ENCODE assay signal across 9 cellular contexts in genomic region chr16:88591577-88592021, GRCh38. TPM values are rescaled to one million over a fixed set of nuclear protein-coding genes. Genes with fewer than 3 reads are reported as not detected.
A peak's percentile ranks its signal among the peaks of the same experiment; 100 is the strongest.
DNase-seq lines count a peak whose midpoint lies in the region; ATAC-seq and TF ChIP-seq lines count a peak whose summit lies in the region.
"Had no signal": no experiment of that assay in that cellular context is flagged by ENCODE, and none has a peak within 500 bp of the region (broad histone marks: within the 10 kb centered on the region; RNA-seq: fewer than 3 reads in every experiment).

No MANE protein-coding gene starts in this region.

- ATAC-seq in HG03060 (IDR thresholded peaks at IDR 0.05; ENCODE audit: low read depth, unreplicated experiment) (peak; percentile 56), GM18502 (IDR thresholded peaks at IDR 0.05; ENCODE audit: poor library complexity, unreplicated experiment) (no peak)

- no peaks in the 10 kb centered on the region for H3K27me3 Mint-ChIP-seq in CD14-positive monocyte (ENCODE audit: low read depth in 3 of 3)
- H3K27me3 Mint-ChIP-seq in activated T-cell treated with anti-CD3 and anti-CD28 coated beads, Interleukin-2, amount 50 U/mL, for 24 hours: no peaks in the 10 kb centered on the region

- peaks cover 64 to 82% of the 10 kb centered on the region in 2 donors for H3K36me3 Mint-ChIP-seq in CD14-positive monocyte
- peaks cover 81% of the 10 kb centered on the region for H3K36me3 Mint-ChIP-seq in activated T-cell treated with anti-CD3 and anti-CD28 coated beads, Interleukin-2, amount 50 U/mL, for 24 hours (ENCODE audit: low read depth)

- intact Hi-C loops in CD14-positive monocyte (cut with micrococcal nuclease): loop anchor here in 1 of 2 donors (10.0 kb wide), 1 partner anchor 93 kb away; the partner anchor contains the start of gene SNAI3

- DNase-seq in CD14-positive monocyte (ENCODE audit: low spot score): peak; percentile 83
- peak; percentile 48 for DNase-seq in activated T-cell treated with anti-CD3 and anti-CD28 coated beads, Interleukin-2, amount 50 U/mL, for 24 hours
- DNase-seq in occipital lobe (lab: John Stamatoyannopoulos, UW): peak; percentile 32
- DNase-seq in NCI-H2196 (lab: John Stamatoyannopoulos, UW; ENCODE audit: unreplicated experiment): no peak
- no peak for DNase-seq in NCI-H146 treated with DMSO at 0.1 percent for 48 hours (lab: John Stamatoyannopoulos, UW; ENCODE audit: unreplicated experiment)
- DNase-seq in retina: no peak
- DNase-seq: hippocampal formation had no signal

- H3K27ac Mint-ChIP-seq in CD14-positive monocyte: peak overlapping the region; percentile 68 to 88 (median 81)
- peak overlapping the region; percentile 87 for H3K27ac Mint-ChIP-seq in activated T-cell treated with anti-CD3 and anti-CD28 coated beads, Interleukin-2, amount 50 U/mL, for 24 hours

- peaks cover 0 to 3% (median 0%) of the 10 kb centered on the region in 7 donors for H3K9me3 Mint-ChIP-seq in CD14-positive monocyte
- H3K9me3 Mint-ChIP-seq in activated T-cell treated with anti-CD3 and anti-CD28 coated beads, Interleukin-2, amount 50 U/mL, for 24 hours: no peaks in the 10 kb centered on the region

- peaks cover 13% of the 10 kb centered on the region for H3K4me1 Mint-ChIP-seq in CD14-positive monocyte
- peaks cover 54% of the 10 kb centered on the region for H3K4me1 Mint-ChIP-seq in activated T-cell treated with anti-CD3 and anti-CD28 coated beads, Interleukin-2, amount 50 U/mL, for 24 hours (ENCODE audit: low read depth)

- TF ChIP-seq CTCF in CD14-positive monocyte (IDR thresholded peaks at IDR 0.05): no peak

- H3K4me3 Mint-ChIP-seq in CD14-positive monocyte: no peak overlapping the region
- peak overlapping the region; percentile 32 for H3K4me3 Mint-ChIP-seq in activated T-cell treated with anti-CD3 and anti-CD28 coated beads, Interleukin-2, amount 50 U/mL, for 24 hours

RNA-seq across cellular contexts. Expression of gene ZC3H18, which starts 21.4 kb away (rescaled TPM):
- polyA plus RNA-seq in CD14-positive monocyte: 1 to 10 TPM; 5.5 to 6.8 TPM
- 12.0 TPM for total RNA-seq in occipital lobe

RNA-seq across cellular contexts. Expression of gene IL17C, which starts 46.8 kb away (rescaled TPM):
- polyA plus RNA-seq in CD14-positive monocyte: not detected
- total RNA-seq in occipital lobe: not detected

RNA-seq across cellular contexts. Expression of gene CYBA, which starts 59.3 kb away (rescaled TPM):
- 1,000 to 10,000 TPM; 2,092 to 2,376 TPM for polyA plus RNA-seq in CD14-positive monocyte
- 17.8 TPM for total RNA-seq in occipital lobe

Comparison
In these comparisons a context has a peak if more than half of its experiments do, and no peak if none do; other contexts are left out.
1. DNase-seq: peak in CD14-positive monocyte (single experiment), activated T-cell treated with anti-CD3 and anti-CD28 coated beads, Interleukin-2, amount 50 U/mL, for 24 hours (single experiment) and occipital lobe (single experiment); none in NCI-H2196 (single experiment), NCI-H146 treated with DMSO at 0.1 percent for 48 hours (single experiment) and retina (single experiment).